In genomic region chr5:149117970-149118369, GRCh38 we compare ENCODE assay signal across 17 cellular contexts. TPM values are rescaled to one million over a fixed set of nuclear protein-coding genes. Genes with fewer than 3 reads are reported as not detected.
DNase-seq lines count a peak whose midpoint lies in the region; ATAC-seq and TF ChIP-seq lines count a peak whose summit lies in the region.
"Had no signal": no experiment of that assay in that cellular context is flagged by ENCODE, and none has a peak within 500 bp of the region (broad histone marks: within the 10 kb centered on the region; RNA-seq: fewer than 3 reads in every experiment).

No MANE protein-coding gene starts in this region.

- peaks cover 0 to 9% (median 5%) of the 10 kb centered on the region in 6 donors for H3K4me1 ChIP-seq in spleen
- H3K4me1 ChIP-seq: HAP-1, psoas muscle had no signal

- no peaks in the 10 kb centered on the region for H3K36me3 ChIP-seq in spleen
- H3K36me3 ChIP-seq: HAP-1 had no signal

- peaks cover 18% of the 10 kb centered on the region for H3K4me1 Mint-ChIP-seq in activated T-cell treated with anti-CD3 and anti-CD28 coated beads, Interleukin-2, amount 50 U/mL, for 72 hours (ENCODE audit: low read depth)

- H3K27me3 ChIP-seq in spleen (replicated peaks in 1 of 7) = peaks cover 0 to 20% (median 0%) of the 10 kb centered on the region in 7 donors

- no peak for TF ChIP-seq CTCF in spleen (IDR thresholded peaks at IDR 0.05 in 8 of 11, conservative IDR thresholded peaks at IDR 0.05 in 3 of 11)

- no peak overlapping the region for H3K4me3 Mint-ChIP-seq in activated T-cell treated with anti-CD3 and anti-CD28 coated beads, Interleukin-2, amount 50 U/mL, for 72 hours
- H3K4me3 Mint-ChIP-seq: activated T-cell treated with anti-CD3 and anti-CD28 coated beads, Interleukin-2, amount 50 U/mL, for 4 hours had no signal

- peak; percentile 67 to 80 for ATAC-seq in activated T-cell treated with anti-CD3 and anti-CD28 coated beads, Interleukin-2, amount 50 U/mL, for 72 hours (replicated peaks in 1 of 2)
- ATAC-seq in GM21737 (IDR thresholded peaks at IDR 0.05; ENCODE audit: unreplicated experiment) = peak; percentile 61
- ATAC-seq in HG03196 (IDR thresholded peaks at IDR 0.05; ENCODE audit: unreplicated experiment) = peak; percentile 82
- ATAC-seq in stimulated activated naive CD8-positive, alpha-beta T cell treated with anti-CD3 and anti-CD28 coated beads, Interleukin-15, Interleukin-2, amounts not matched to agents 100 U/mL and 50 U/mL, for 24 hours = peak; percentile 23
- ATAC-seq: psoas muscle had no signal

- intact Hi-C loops in spleen (cut with DNase I; ENCODE audit: low total_unique reads) = loop anchor here (10.0 kb wide), 1 partner anchor 383 kb away; no protein-coding TSS in a partner anchor

- no peak overlapping the region for H3K27ac ChIP-seq in spleen
- H3K27ac ChIP-seq: psoas muscle had no signal

- H3K27ac Mint-ChIP-seq in activated T-cell treated with anti-CD3 and anti-CD28 coated beads, Interleukin-2, amount 50 U/mL, for 72 hours = no peak overlapping the region

- no peaks in the 10 kb centered on the region for H3K36me3 Mint-ChIP-seq in activated T-cell treated with anti-CD3 and anti-CD28 coated beads, Interleukin-2, amount 50 U/mL, for 72 hours (ENCODE audit: insufficient read depth in 2 of 2)

- H3K9me3 Mint-ChIP-seq in activated T-cell treated with anti-CD3 and anti-CD28 coated beads, Interleukin-2, amount 50 U/mL, for 72 hours = no peaks in the 10 kb centered on the region
- H3K9me3 Mint-ChIP-seq: activated T-cell treated with anti-CD3 and anti-CD28 coated beads, Interleukin-2, amount 50 U/mL, for 4 hours had no signal

- no peak overlapping the region for H3K4me3 ChIP-seq in spleen
- H3K4me3 ChIP-seq: HAP-1, psoas muscle had no signal

- no peaks in the 10 kb centered on the region for H3K9me3 ChIP-seq in spleen
- H3K9me3 ChIP-seq: HAP-1, psoas muscle had no signal

- peaks cover 25% of the 10 kb centered on the region for H3K27me3 Mint-ChIP-seq in activated T-cell treated with anti-CD3 and anti-CD28 coated beads, Interleukin-2, amount 50 U/mL, for 72 hours (ENCODE audit: low read depth)

- WGBS in spleen, 5 donors = 61 to 86% (median 79%) methylated on average over 1 of the region's 1 CpG

- TF ChIP-seq POLR2A in spleen (IDR thresholded peaks at IDR 0.05) = no peak

- DNase-seq in activated T-cell treated with anti-CD3 and anti-CD28 coated beads, Interleukin-2, amount 50 U/mL, for 72 hours = no peak
- DNase-seq in activated T-cell treated with anti-CD3 and anti-CD28 coated beads for 4 hours (no peak), spleen (no peak), HK-2 (ENCODE audit: unreplicated experiment) (no peak), DMS114 treated with DMSO at 0.1 percent for 48 hours (lab: John Stamatoyannopoulos, UW; ENCODE audit: unreplicated experiment) (no peak)
- no peak for DNase-seq in stimulated activated naive CD8-positive, alpha-beta T cell treated with anti-CD3 and anti-CD28 coated beads, Interleukin-15, Interleukin-2, amounts not matched to agents 100 U/mL and 50 U/mL, for 24 hours
- DNase-seq: activated T-cell treated with anti-CD3 and anti-CD28 coated beads, Interleukin-2, amount 50 U/mL, for 4 hours; aorta; DMS153; islet precursor cell; NCI-H146; NCI-H82; psoas muscle had no signal

RNA-seq across cellular contexts. Expression of gene ABLIM3, which starts 23.3 kb away (rescaled TPM):
- total RNA-seq in activated T-cell treated with anti-CD3 and anti-CD28 coated beads, Interleukin-2, amount 50 U/mL, for 72 hours = under 1 TPM; 0.14 to 0.19 TPM
- 10 to 100 TPM; 12.8 to 32.9 (median 22.0) TPM for total RNA-seq in spleen
- polyA plus RNA-seq in spleen = 1 to 10 TPM; 3.3 to 5.2 (median 4.5) TPM
- total RNA-seq: A673 had no signal

RNA-seq across cellular contexts. Expression of gene SH3TC2, which starts 55.1 kb away (rescaled TPM):
- total RNA-seq in activated T-cell treated with anti-CD3 and anti-CD28 coated beads, Interleukin-2, amount 50 U/mL, for 72 hours = under 1 TPM in 1 of 2 donors, not detected in 1; 0.24 TPM
- total RNA-seq in spleen = 1 to 10 TPM in 6 of 7 donors, under 1 TPM in 1; 0.63 to 2.8 (median 1.6) TPM
- polyA plus RNA-seq in spleen = under 1 TPM; 0.02 to 0.38 (median 0.03) TPM
- total RNA-seq: activated T-cell treated with anti-CD3 and anti-CD28 coated beads, Interleukin-2, amount 50 U/mL, for 4 hours had no signal
- polyA plus RNA-seq: aorta had no signal

Comparison
In these comparisons a context has a peak if more than half of its experiments do, and no peak if none do; other contexts are left out.
1. ATAC-seq: peak in every context shown above with its lines; median percentile 82 in HG03196; 74 in activated T-cell treated with anti-CD3 and anti-CD28 coated beads, Interleukin-2, amount 50 U/mL, for 72 hours; 61 in GM21737; 23 in stimulated activated naive CD8-positive, alpha-beta T cell treated with anti-CD3 and anti-CD28 coated beads, Interleukin-15, Interleukin-2, amounts not matched to agents 100 U/mL and 50 U/mL, for 24 hours.
2. RNA of gene ABLIM3, which starts 23.3 kb away (total RNA-seq): 12.8 to 32.9 TPM in spleen; 0.14 to 0.19 TPM in activated T-cell treated with anti-CD3 and anti-CD28 coated beads, Interleukin-2, amount 50 U/mL, for 72 hours; every median in the first group is over 10 times any median in the second.